ENCODE assay signal across 1 cellular context in genomic region chr2:104841694-104842093, GRCh38.
TF ChIP-seq lines count a peak whose summit lies in the region.

No MANE protein-coding gene starts in this region.

TF ChIP-seq in WTC11, 78 proteins besides CTCF, POLR2A, EP300 and RAD21 (continued from another document):
- no peak for TF ChIP-seq ATF6 (CRISPR knock-in tag; IDR thresholded peaks at IDR 0.05)
